Comparison of ENCODE assay signal across 20 cellular contexts in the genomic region with DNA sequence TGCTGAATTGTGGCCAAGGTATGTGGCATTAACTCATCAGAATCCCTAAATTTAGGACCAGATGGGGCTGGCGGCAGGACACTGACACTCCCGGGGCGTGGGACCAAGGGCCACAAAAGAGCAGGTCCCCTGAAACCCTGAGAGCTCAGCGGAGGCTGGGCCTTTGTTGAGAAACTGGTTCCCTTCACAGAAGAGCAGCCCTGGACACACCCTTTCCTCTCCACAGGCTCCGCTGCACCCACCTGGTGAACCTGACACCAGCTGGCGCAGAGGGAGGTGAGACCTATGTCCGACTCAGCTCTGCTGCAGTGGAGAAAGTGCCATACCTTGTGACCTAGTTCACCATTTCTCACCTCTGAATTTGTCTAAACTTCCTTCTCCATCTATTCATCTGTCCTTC.
DNase-seq lines count a peak whose midpoint lies in the region; ATAC-seq and TF ChIP-seq lines count a peak whose summit lies in the region.
"Had no signal": no experiment of that assay in that cellular context is flagged by ENCODE, and none has a peak within 500 bp of the region (broad histone marks: within the 10 kb centered on the region; RNA-seq: fewer than 3 reads in every experiment).

No MANE protein-coding gene starts in this region.

- no peaks in the 10 kb centered on the region for H3K27me3 ChIP-seq in endodermal cell (ENCODE audit: control insufficient read depth, insufficient read depth, low read length, poor library complexity, severe bottlenecking)
- H3K27me3 ChIP-seq: BE2C, SJSA1 had no signal

- peak; percentile 76 for ATAC-seq in stimulated activated memory B cell treated with anti-CD40 and anti-IgM and Interleukin-4, amounts not matched to agents 10 μg/mL and 1 μg/mL and 100 μg/mL, for 72 hours
- ATAC-seq in HG02870 (IDR thresholded peaks at IDR 0.05; ENCODE audit: unreplicated experiment), result no peak
- no peak for ATAC-seq in naive thymus-derived CD8-positive, alpha-beta T cell
- ATAC-seq: HCT116, K562 had no signal

- H3K4me3 Mint-ChIP-seq in endodermal cell, result no peak overlapping the region
- no peak overlapping the region for H3K4me3 Mint-ChIP-seq in stimulated activated memory B cell treated with anti-CD40 and anti-IgM and Interleukin-4, amounts not matched to agents 10 μg/mL and 1 μg/mL and 100 μg/mL, for 72 hours
- no peak overlapping the region for H3K4me3 Mint-ChIP-seq in naive thymus-derived CD8-positive, alpha-beta T cell
- H3K4me3 Mint-ChIP-seq: CD4-positive, alpha-beta T cell had no signal

- H3K9me3 ChIP-seq in endodermal cell (ENCODE audit: control insufficient read depth, low read length), result no peaks in the 10 kb centered on the region
- H3K9me3 ChIP-seq: BE2C, SJSA1 had no signal

- H3K27me3 Mint-ChIP-seq in endodermal cell (ENCODE audit: insufficient read depth), result peaks cover 7% of the 10 kb centered on the region
- H3K27me3 Mint-ChIP-seq in stimulated activated memory B cell treated with anti-CD40 and anti-IgM and Interleukin-4, amounts not matched to agents 10 μg/mL and 1 μg/mL and 100 μg/mL, for 72 hours, result no peaks in the 10 kb centered on the region
- H3K27me3 Mint-ChIP-seq in naive thymus-derived CD8-positive, alpha-beta T cell, result no peaks in the 10 kb centered on the region
- H3K27me3 Mint-ChIP-seq: CD4-positive, alpha-beta T cell had no signal

- POLR2A ChIA-PET in naive thymus-derived CD8-positive, alpha-beta T cell (lab: Charles Lee), result no interaction called here

- no peak overlapping the region for H3K9ac ChIP-seq in endodermal cell (ENCODE audit: extremely low read depth, low read length, poor library complexity, severe bottlenecking)

- TF ChIP-seq CTCF in endodermal cell (conservative IDR thresholded peaks at IDR 0.05), result no peak

- no peaks in the 10 kb centered on the region for H3K4me1 Mint-ChIP-seq in endodermal cell
- peaks cover 58% of the 10 kb centered on the region for H3K4me1 Mint-ChIP-seq in stimulated activated memory B cell treated with anti-CD40 and anti-IgM and Interleukin-4, amounts not matched to agents 10 μg/mL and 1 μg/mL and 100 μg/mL, for 72 hours
- peaks cover 12 to 25% (median 19%) of the 10 kb centered on the region in 4 donors for H3K4me1 Mint-ChIP-seq in naive thymus-derived CD8-positive, alpha-beta T cell

- H3K4me1 ChIP-seq in endodermal cell (ENCODE audit: control insufficient read depth, insufficient read depth, low read length), result no peaks in the 10 kb centered on the region
- H3K4me1 ChIP-seq: BE2C, SJSA1 had no signal

- H3K27ac ChIP-seq in endodermal cell (ENCODE audit: low read depth, low read length), result no peak overlapping the region
- H3K27ac ChIP-seq: HL-60, PC-9, SJSA1 had no signal

- DNase-seq in COLO668 (lab: John Stamatoyannopoulos, UW; ENCODE audit: unreplicated experiment) (peak; percentile 70), endodermal cell (peak; percentile 18), 8988T (no peak)
- no peak for DNase-seq in naive thymus-derived CD8-positive, alpha-beta T cell
- DNase-seq: BE2C; Calu3; CD4-positive, alpha-beta T cell; DMS53; MV-4-11; NCI-H1436; NCI-H2029; NCI-H524; PC-9 had no signal

- TF ChIP-seq EP300 in Ishikawa (IDR thresholded peaks at IDR 0.05; ENCODE audit: borderline replicate concordance), result no peak

- 82 to 85% methylated on average over 4 to 7 of the region's 7 CpGs for WGBS in endodermal cell (ENCODE audit: insufficient coverage in 1 of 2, insufficient read length in 1 of 2), 2 experiments

- H3K9me3 Mint-ChIP-seq in endodermal cell, result peaks cover 18% of the 10 kb centered on the region
- peaks cover 26% of the 10 kb centered on the region for H3K9me3 Mint-ChIP-seq in stimulated activated memory B cell treated with anti-CD40 and anti-IgM and Interleukin-4, amounts not matched to agents 10 μg/mL and 1 μg/mL and 100 μg/mL, for 72 hours
- no peaks in the 10 kb centered on the region for H3K9me3 Mint-ChIP-seq in naive thymus-derived CD8-positive, alpha-beta T cell
- H3K9me3 Mint-ChIP-seq: CD4-positive, alpha-beta T cell had no signal

- H3K36me3 Mint-ChIP-seq in endodermal cell (ENCODE audit: low read depth), result no peaks in the 10 kb centered on the region
- H3K36me3 Mint-ChIP-seq in stimulated activated memory B cell treated with anti-CD40 and anti-IgM and Interleukin-4, amounts not matched to agents 10 μg/mL and 1 μg/mL and 100 μg/mL, for 72 hours, result peaks cover 36% of the 10 kb centered on the region
- peaks cover 0 to 5% (median 0%) of the 10 kb centered on the region in 3 donors for H3K36me3 Mint-ChIP-seq in naive thymus-derived CD8-positive, alpha-beta T cell

- no peaks in the 10 kb centered on the region for H3K36me3 ChIP-seq in endodermal cell (ENCODE audit: control insufficient read depth, insufficient read depth, low read length)
- H3K36me3 ChIP-seq: BE2C, SJSA1 had no signal

- no peak for TF ChIP-seq RAD21 in Ishikawa (IDR thresholded peaks at IDR 0.05; ENCODE audit: low read depth)

- H3K27ac Mint-ChIP-seq in endodermal cell, result no peak overlapping the region
- H3K27ac Mint-ChIP-seq in stimulated activated memory B cell treated with anti-CD40 and anti-IgM and Interleukin-4, amounts not matched to agents 10 μg/mL and 1 μg/mL and 100 μg/mL, for 72 hours, result no peak overlapping the region
- H3K27ac Mint-ChIP-seq in naive thymus-derived CD8-positive, alpha-beta T cell, result no peak overlapping the region
- H3K27ac Mint-ChIP-seq: CD4-positive, alpha-beta T cell had no signal

- H3K4me3 ChIP-seq in endodermal cell (ENCODE audit: low read length), result no peak overlapping the region
- H3K4me3 ChIP-seq: K562, PC-9, SJSA1 had no signal

TF ChIP-seq in Ishikawa, 13 proteins besides CTCF, POLR2A, EP300 and RAD21:
- TF ChIP-seq YY1 (IDR thresholded peaks at IDR 0.05; ENCODE audit: low read depth) (no peak), NFIC (IDR thresholded peaks at IDR 0.05) (no peak), ZBTB7A (IDR thresholded peaks at IDR 0.05; ENCODE audit: low read depth) (no peak), TEAD4 (IDR thresholded peaks at IDR 0.05) (no peak), TCF12 (IDR thresholded peaks at IDR 0.05; ENCODE audit: low read depth) (0 out of 2 replicates have a peak, but pooled peaks have one; percentile 28)
- TF ChIP-seq, protein P1, sequence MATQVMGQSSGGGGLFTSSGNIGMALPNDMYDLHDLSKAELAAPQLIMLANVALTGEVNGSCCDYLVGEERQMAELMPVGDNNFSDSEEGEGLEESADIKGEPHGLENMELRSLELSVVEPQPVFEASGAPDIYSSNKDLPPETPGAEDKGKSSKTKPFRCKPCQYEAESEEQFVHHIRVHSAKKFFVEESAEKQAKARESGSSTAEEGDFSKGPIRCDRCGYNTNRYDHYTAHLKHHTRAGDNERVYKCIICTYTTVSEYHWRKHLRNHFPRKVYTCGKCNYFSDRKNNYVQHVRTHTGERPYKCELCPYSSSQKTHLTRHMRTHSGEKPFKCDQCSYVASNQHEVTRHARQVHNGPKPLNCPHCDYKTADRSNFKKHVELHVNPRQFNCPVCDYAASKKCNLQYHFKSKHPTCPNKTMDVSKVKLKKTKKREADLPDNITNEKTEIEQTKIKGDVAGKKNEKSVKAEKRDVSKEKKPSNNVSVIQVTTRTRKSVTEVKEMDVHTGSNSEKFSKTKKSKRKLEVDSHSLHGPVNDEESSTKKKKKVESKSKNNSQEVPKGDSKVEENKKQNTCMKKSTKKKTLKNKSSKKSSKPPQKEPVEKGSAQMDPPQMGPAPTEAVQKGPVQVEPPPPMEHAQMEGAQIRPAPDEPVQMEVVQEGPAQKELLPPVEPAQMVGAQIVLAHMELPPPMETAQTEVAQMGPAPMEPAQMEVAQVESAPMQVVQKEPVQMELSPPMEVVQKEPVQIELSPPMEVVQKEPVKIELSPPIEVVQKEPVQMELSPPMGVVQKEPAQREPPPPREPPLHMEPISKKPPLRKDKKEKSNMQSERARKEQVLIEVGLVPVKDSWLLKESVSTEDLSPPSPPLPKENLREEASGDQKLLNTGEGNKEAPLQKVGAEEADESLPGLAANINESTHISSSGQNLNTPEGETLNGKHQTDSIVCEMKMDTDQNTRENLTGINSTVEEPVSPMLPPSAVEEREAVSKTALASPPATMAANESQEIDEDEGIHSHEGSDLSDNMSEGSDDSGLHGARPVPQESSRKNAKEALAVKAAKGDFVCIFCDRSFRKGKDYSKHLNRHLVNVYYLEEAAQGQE (IDR thresholded peaks at IDR 0.05; ENCODE audit: low read depth), result no peak
- TF ChIP-seq, protein P2, sequence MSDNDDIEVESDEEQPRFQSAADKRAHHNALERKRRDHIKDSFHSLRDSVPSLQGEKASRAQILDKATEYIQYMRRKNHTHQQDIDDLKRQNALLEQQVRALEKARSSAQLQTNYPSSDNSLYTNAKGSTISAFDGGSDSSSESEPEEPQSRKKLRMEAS (IDR thresholded peaks at IDR 0.05), result no peak

Comparison
In these comparisons a context has a peak if more than half of its experiments do, and no peak if none do; other contexts are left out.
1. DNase-seq: peak in COLO668 (single experiment) and endodermal cell (single experiment); none in 8988T (single experiment) and naive thymus-derived CD8-positive, alpha-beta T cell (0 of 10).